ENCODE assay signal across 11 cellular contexts in genomic region chr2:237435844-237436590, GRCh38. TPM values are rescaled to one million over a fixed set of nuclear protein-coding genes. Genes with fewer than 3 reads are reported as not detected.
A peak's percentile ranks its signal among the peaks of the same experiment; 100 is the strongest.
DNase-seq lines count a peak whose midpoint lies in the region; ATAC-seq and TF ChIP-seq lines count a peak whose summit lies in the region.
"Had no signal": no experiment of that assay in that cellular context is flagged by ENCODE, and none has a peak within 500 bp of the region (broad histone marks: within the 10 kb centered on the region; RNA-seq: fewer than 3 reads in every experiment).

No MANE protein-coding gene starts in this region.

- H3K4me1 Mint-ChIP-seq in natural killer cell (peaks cover 49 to 50% of the 10 kb centered on the region in 2 donors), endothelial cell (ENCODE audit: unreplicated experiment) (peaks cover 47% of the 10 kb centered on the region)
- H3K4me1 Mint-ChIP-seq in natural killer cell treated with Interleukin-12 subunit alpha and Interleukin-12 subunit beta and Interleukin-15 and Interleukin-18, amount 100 ng/mL, for 72 hours (ENCODE audit: low read depth in 2 of 2), result peaks cover 42 to 47% of the 10 kb centered on the region in 2 donors
- H3K4me1 Mint-ChIP-seq in central memory CD8-positive, alpha-beta T cell, result peaks cover 54% of the 10 kb centered on the region

- H3K36me3 Mint-ChIP-seq in natural killer cell (no peaks in the 10 kb centered on the region), endothelial cell (ENCODE audit: low read depth, unreplicated experiment) (no peaks in the 10 kb centered on the region)
- H3K36me3 Mint-ChIP-seq in natural killer cell treated with Interleukin-12 subunit alpha and Interleukin-12 subunit beta and Interleukin-15 and Interleukin-18, amount 100 ng/mL, for 72 hours, result no peaks in the 10 kb centered on the region
- H3K36me3 Mint-ChIP-seq in central memory CD8-positive, alpha-beta T cell (ENCODE audit: insufficient read depth), result peaks cover 12% of the 10 kb centered on the region

- TF ChIP-seq CTCF in natural killer cell (IDR thresholded peaks at IDR 0.05) (no peak), endothelial cell (IDR thresholded peaks at IDR 0.05; ENCODE audit: unreplicated experiment) (no peak)

- ATAC-seq in natural killer cell (no peak), GM19467 (IDR thresholded peaks at IDR 0.05; ENCODE audit: unreplicated experiment) (no peak)
- no peak for ATAC-seq in natural killer cell treated with Interleukin-12 subunit alpha and Interleukin-12 subunit beta and Interleukin-15 and Interleukin-18, amount 100 ng/mL, for 72 hours
- no peak for ATAC-seq in central memory CD8-positive, alpha-beta T cell (replicated peaks; ENCODE audit: extremely low read depth, poor library complexity, severe bottlenecking)
- ATAC-seq: WTC11 had no signal

- intact Hi-C loops in natural killer cell (cut with micrococcal nuclease), result no loop called here

- H3K4me3 Mint-ChIP-seq in natural killer cell (peak overlapping the region; percentile 57), endothelial cell (ENCODE audit: unreplicated experiment) (no peak overlapping the region)
- H3K4me3 Mint-ChIP-seq in natural killer cell treated with Interleukin-12 subunit alpha and Interleukin-12 subunit beta and Interleukin-15 and Interleukin-18, amount 100 ng/mL, for 72 hours, result no peak overlapping the region
- H3K4me3 Mint-ChIP-seq in central memory CD8-positive, alpha-beta T cell, result peak overlapping the region; percentile 21
- H3K4me3 Mint-ChIP-seq: WTC11 had no signal

- no peak for DNase-seq in natural killer cell
- no peak for DNase-seq in natural killer cell treated with Interleukin-12 subunit alpha and Interleukin-12 subunit beta and Interleukin-15 and Interleukin-18, amount 100 ng/mL, for 72 hours (ENCODE audit: low spot score)
- no peak for DNase-seq in central memory CD8-positive, alpha-beta T cell (ENCODE audit: low spot score in 2 of 2)
- DNase-seq in myocyte (ENCODE audit: low read depth), result peak; percentile 79
- DNase-seq in NCI-H82 (lab: John Stamatoyannopoulos, UW), result no peak
- DNase-seq in endothelial cell (ENCODE audit: low spot score), result no peak
- DNase-seq in epidermal melanocyte (ENCODE audit: insufficient read length, low spot score), result no peak
- DNase-seq: stimulated activated naive CD4-positive, alpha-beta T cell had no signal

- H3K9me3 Mint-ChIP-seq in natural killer cell (no peaks in the 10 kb centered on the region), endothelial cell (ENCODE audit: unreplicated experiment) (no peaks in the 10 kb centered on the region)
- no peaks in the 10 kb centered on the region for H3K9me3 Mint-ChIP-seq in natural killer cell treated with Interleukin-12 subunit alpha and Interleukin-12 subunit beta and Interleukin-15 and Interleukin-18, amount 100 ng/mL, for 72 hours
- H3K9me3 Mint-ChIP-seq in central memory CD8-positive, alpha-beta T cell, result no peaks in the 10 kb centered on the region

- peak overlapping the region in 1 of 2 donors; percentile 40 for H3K27ac Mint-ChIP-seq in natural killer cell
- H3K27ac Mint-ChIP-seq in natural killer cell treated with Interleukin-12 subunit alpha and Interleukin-12 subunit beta and Interleukin-15 and Interleukin-18, amount 100 ng/mL, for 72 hours, result no peak overlapping the region
- peak overlapping the region; percentile 23 for H3K27ac Mint-ChIP-seq in central memory CD8-positive, alpha-beta T cell (ENCODE audit: low read depth)
- H3K27ac Mint-ChIP-seq in endothelial cell (ENCODE audit: unreplicated experiment), result no peak overlapping the region
- H3K27ac Mint-ChIP-seq: WTC11 had no signal

- peaks cover 0 to 2% of the 10 kb centered on the region in 2 donors for H3K27me3 Mint-ChIP-seq in natural killer cell (ENCODE audit: low read depth in 2 of 2)
- peaks cover 0 to 6% of the 10 kb centered on the region in 2 donors for H3K27me3 Mint-ChIP-seq in natural killer cell treated with Interleukin-12 subunit alpha and Interleukin-12 subunit beta and Interleukin-15 and Interleukin-18, amount 100 ng/mL, for 72 hours
- no peaks in the 10 kb centered on the region for H3K27me3 Mint-ChIP-seq in central memory CD8-positive, alpha-beta T cell
- H3K27me3 Mint-ChIP-seq in endothelial cell (ENCODE audit: unreplicated experiment), result peaks cover 5% of the 10 kb centered on the region

RNA-seq across cellular contexts. Expression of gene COL6A3, which starts 22.1 kb away (rescaled TPM):
- under 1 TPM; 0.10 to 0.31 (median 0.29) TPM for total RNA-seq in natural killer cell
- total RNA-seq in natural killer cell treated with Interleukin-12 subunit alpha and Interleukin-12 subunit beta and Interleukin-15 and Interleukin-18, amount 100 ng/mL, for 72 hours, result under 1 TPM in 1 of 2 donors, not detected in 1; 0.11 TPM
- 9.0 and 9.1 TPM in 2 replicates for total RNA-seq in myocyte
- polyA plus RNA-seq in myocyte (2012), result 60.9 TPM
- 1.6 TPM for total RNA-seq in endothelial cell (ENCODE audit: unreplicated experiment)

RNA-seq across cellular contexts. Expression of gene MLPH, which starts 51.0 kb away (rescaled TPM):
- total RNA-seq in natural killer cell (not detected), myocyte (47.0 and 51.0 TPM in 2 replicates), endothelial cell (ENCODE audit: unreplicated experiment) (0.36 TPM)
- total RNA-seq in natural killer cell treated with Interleukin-12 subunit alpha and Interleukin-12 subunit beta and Interleukin-15 and Interleukin-18, amount 100 ng/mL, for 72 hours, result not detected
- polyA plus RNA-seq in myocyte (2012), result 121 TPM
- polyA plus RNA-seq: neural cell had no signal

Comparison
In these comparisons a context has a peak if more than half of its experiments do, and no peak if none do; other contexts are left out.
1. H3K4me3 Mint-ChIP-seq: peak in natural killer cell (single experiment) and central memory CD8-positive, alpha-beta T cell (single experiment); none in natural killer cell treated with Interleukin-12 subunit alpha and Interleukin-12 subunit beta and Interleukin-15 and Interleukin-18, amount 100 ng/mL, for 72 hours (single experiment) and endothelial cell (single experiment).
2. RNA of gene MLPH, which starts 51.0 kb away (total RNA-seq): 47.0 to 51.0 TPM in myocyte; 0.36 TPM in endothelial cell (single experiment), not detected in natural killer cell treated with Interleukin-12 subunit alpha and Interleukin-12 subunit beta and Interleukin-15 and Interleukin-18, amount 100 ng/mL, for 72 hours and not detected in natural killer cell; every median in the first group is over 10 times any median in the second.